9 cellular contexts compared by ENCODE assay signal in genomic region chr11:61688368-61689163, GRCh38. TPM values are rescaled to one million over a fixed set of nuclear protein-coding genes. Genes with fewer than 3 reads are reported as not detected.
DNase-seq lines count a peak whose midpoint lies in the region; ATAC-seq and TF ChIP-seq lines count a peak whose summit lies in the region.
"Had no signal": no experiment of that assay in that cellular context is flagged by ENCODE, and none has a peak within 500 bp of the region (broad histone marks: within the 10 kb centered on the region; RNA-seq: fewer than 3 reads in every experiment).

No MANE protein-coding gene starts in this region.

- no peaks in the 10 kb centered on the region for H3K36me3 ChIP-seq in rectal smooth muscle tissue (ENCODE audit: control insufficient read depth, insufficient read depth, low read length)

- DNase-seq in Daoy (ENCODE audit: low read depth) (peak; percentile 85), SKM-1 (lab: John Stamatoyannopoulos, UW; ENCODE audit: unreplicated experiment) (peak; percentile 12), fibroblast of villous mesenchyme (ENCODE audit: low read depth) (peak; percentile 72), NCI-H1436 treated with DMSO at 0.1 percent for 48 hours (lab: John Stamatoyannopoulos, UW) (no peak)

- H3K27me3 ChIP-seq in rectal smooth muscle tissue (ENCODE audit: control insufficient read depth, insufficient read depth, low read length) = no peaks in the 10 kb centered on the region

- H3K4me1 ChIP-seq in rectal smooth muscle tissue (ENCODE audit: control insufficient read depth, insufficient read depth, low read length) = peaks cover 4% of the 10 kb centered on the region

- no peak for ATAC-seq in GM21381 (IDR thresholded peaks at IDR 0.05; ENCODE audit: unreplicated experiment)
- ATAC-seq in HG03439 (IDR thresholded peaks at IDR 0.05; ENCODE audit: unreplicated experiment) = no peak
- no peak for ATAC-seq in GM21528 (IDR thresholded peaks at IDR 0.05; ENCODE audit: low FRiP score, unreplicated experiment)

- H3K4me3 ChIP-seq in fibroblast of villous mesenchyme (ENCODE audit: low read depth, low read length) (no peak overlapping the region), rectal smooth muscle tissue (ENCODE audit: low read length) (peak overlapping the region; percentile 32)

- TF ChIP-seq CTCF in fibroblast of villous mesenchyme (IDR thresholded peaks at IDR 0.05; ENCODE audit: insufficient read depth, low read depth, low read length) = no peak

- peak overlapping the region; percentile 13 for H3K9ac ChIP-seq in rectal smooth muscle tissue (ENCODE audit: low read length)

- H3K27ac ChIP-seq in rectal smooth muscle tissue (ENCODE audit: low read depth, low read length) = peak overlapping the region; percentile 82

RNA-seq across cellular contexts. Expression of gene DAGLA, which starts 8.4 kb away (rescaled TPM):
- total RNA-seq in Daoy (2014; rRNA removed; shearing (Covaris generic)) = 0.65 and 0.91 TPM in 2 replicates
- 2.2 and 2.6 TPM in 2 replicates for total RNA-seq in fibroblast of villous mesenchyme
- total RNA-seq: OCI-LY7 had no signal
